8 cellular contexts compared by ENCODE assay signal in genomic region chr7:157276731-157277562, GRCh38. TPM values are rescaled to one million over a fixed set of nuclear protein-coding genes. Genes with fewer than 3 reads are reported as not detected.
A peak's percentile ranks its signal among the peaks of the same experiment; 100 is the strongest.
DNase-seq lines count a peak whose midpoint lies in the region; ATAC-seq lines count a peak whose summit lies in the region.

No MANE protein-coding gene starts in this region.

- no peaks in the 10 kb centered on the region for H3K36me3 Mint-ChIP-seq in activated naive CD4-positive, alpha-beta T cell treated with anti-CD3 and anti-CD28 coated beads for 36 hours (ENCODE audit: low read depth)
- peaks cover 11% of the 10 kb centered on the region for H3K36me3 Mint-ChIP-seq in effector memory CD8-positive, alpha-beta T cell (ENCODE audit: insufficient read depth)
- no peaks in the 10 kb centered on the region for H3K36me3 Mint-ChIP-seq in stimulated activated naive CD8-positive, alpha-beta T cell treated with anti-CD3 and anti-CD28 coated beads, Interleukin-15, Interleukin-2, amounts not matched to agents 100 ng/mL and 50 ng/mL, for 24 hours (ENCODE audit: low read depth)

- H3K27ac Mint-ChIP-seq in activated naive CD4-positive, alpha-beta T cell treated with anti-CD3 and anti-CD28 coated beads for 36 hours: no peak overlapping the region
- H3K27ac Mint-ChIP-seq in effector memory CD8-positive, alpha-beta T cell: peak overlapping the region; percentile 55 to 84
- peak overlapping the region; percentile 14 for H3K27ac Mint-ChIP-seq in stimulated activated naive CD8-positive, alpha-beta T cell treated with anti-CD3 and anti-CD28 coated beads, Interleukin-15, Interleukin-2, amounts not matched to agents 100 ng/mL and 50 ng/mL, for 24 hours

- CTCF ChIA-PET in activated naive CD4-positive, alpha-beta T cell treated with anti-CD3 and anti-CD28 coated beads for 36 hours (lab: Charles Lee): no interaction called here

- peaks cover 16% of the 10 kb centered on the region for H3K4me1 Mint-ChIP-seq in activated naive CD4-positive, alpha-beta T cell treated with anti-CD3 and anti-CD28 coated beads for 36 hours (ENCODE audit: low read depth)
- peaks cover 14 to 32% of the 10 kb centered on the region in 2 donors for H3K4me1 Mint-ChIP-seq in effector memory CD8-positive, alpha-beta T cell (ENCODE audit: low read depth in 2 of 2)
- peaks cover 27% of the 10 kb centered on the region for H3K4me1 Mint-ChIP-seq in stimulated activated naive CD8-positive, alpha-beta T cell treated with anti-CD3 and anti-CD28 coated beads, Interleukin-15, Interleukin-2, amounts not matched to agents 100 ng/mL and 50 ng/mL, for 24 hours (ENCODE audit: low read depth)

- peak; percentile 27 for DNase-seq in activated naive CD4-positive, alpha-beta T cell treated with anti-CD3 and anti-CD28 coated beads for 36 hours
- DNase-seq in activated naive CD4-positive, alpha-beta T cell treated with anti-CD3 and anti-CD28 coated beads, Interleukin-2, amount 50 U/mL, for 16 hours: no peak
- DNase-seq in NCI-H524 (lab: John Stamatoyannopoulos, UW) (peak; percentile 51 to 82), AG08396 (ENCODE audit: low spot score) (no peak)
- DNase-seq in effector memory CD8-positive, alpha-beta T cell: peak; percentile 23 to 43 (median 36)

- intact Hi-C loops in activated naive CD4-positive, alpha-beta T cell treated with anti-CD3 and anti-CD28 coated beads for 36 hours (cut with micrococcal nuclease): loop anchor here (1.0 to 10.0 kb wide), 2 partner anchors 63 to 1482 kb away; no protein-coding TSS in a partner anchor

- H3K4me3 Mint-ChIP-seq in activated naive CD4-positive, alpha-beta T cell treated with anti-CD3 and anti-CD28 coated beads for 36 hours: no peak overlapping the region
- H3K4me3 Mint-ChIP-seq in effector memory CD8-positive, alpha-beta T cell: peak overlapping the region in 1 of 2 donors; percentile 12
- no peak overlapping the region for H3K4me3 Mint-ChIP-seq in stimulated activated naive CD8-positive, alpha-beta T cell treated with anti-CD3 and anti-CD28 coated beads, Interleukin-15, Interleukin-2, amounts not matched to agents 100 ng/mL and 50 ng/mL, for 24 hours

- no peaks in the 10 kb centered on the region for H3K9me3 Mint-ChIP-seq in activated naive CD4-positive, alpha-beta T cell treated with anti-CD3 and anti-CD28 coated beads for 36 hours
- H3K9me3 Mint-ChIP-seq in effector memory CD8-positive, alpha-beta T cell: no peaks in the 10 kb centered on the region
- no peaks in the 10 kb centered on the region for H3K9me3 Mint-ChIP-seq in stimulated activated naive CD8-positive, alpha-beta T cell treated with anti-CD3 and anti-CD28 coated beads, Interleukin-15, Interleukin-2, amounts not matched to agents 100 ng/mL and 50 ng/mL, for 24 hours

- peaks cover 23% of the 10 kb centered on the region for H3K27me3 Mint-ChIP-seq in activated naive CD4-positive, alpha-beta T cell treated with anti-CD3 and anti-CD28 coated beads for 36 hours (ENCODE audit: low read depth)
- peaks cover 6 to 11% of the 10 kb centered on the region in 2 donors for H3K27me3 Mint-ChIP-seq in effector memory CD8-positive, alpha-beta T cell
- H3K27me3 Mint-ChIP-seq in stimulated activated naive CD8-positive, alpha-beta T cell treated with anti-CD3 and anti-CD28 coated beads, Interleukin-15, Interleukin-2, amounts not matched to agents 100 ng/mL and 50 ng/mL, for 24 hours: peaks cover 10% of the 10 kb centered on the region

- ATAC-seq in effector memory CD8-positive, alpha-beta T cell (replicated peaks): peak; percentile 82
- no peak for ATAC-seq in HG03571 (IDR thresholded peaks at IDR 0.05; ENCODE audit: unreplicated experiment)
- ATAC-seq in HG02642 (IDR thresholded peaks at IDR 0.05; ENCODE audit: poor library complexity, unreplicated experiment): no peak

RNA-seq across cellular contexts. Expression of gene DNAJB6, which starts 59.9 kb away (rescaled TPM):
- total RNA-seq in activated naive CD4-positive, alpha-beta T cell treated with anti-CD3 and anti-CD28 coated beads for 36 hours: 10 to 100 TPM; 69.0 to 72.1 TPM

Comparison
In these comparisons a context has a peak if more than half of its experiments do, and no peak if none do; other contexts are left out.
1. DNase-seq: peak in activated naive CD4-positive, alpha-beta T cell treated with anti-CD3 and anti-CD28 coated beads for 36 hours (single experiment), NCI-H524 (2 of 2) and effector memory CD8-positive, alpha-beta T cell (3 of 3); none in activated naive CD4-positive, alpha-beta T cell treated with anti-CD3 and anti-CD28 coated beads, Interleukin-2, amount 50 U/mL, for 16 hours (single experiment) and AG08396 (single experiment).